Comparison of ENCODE assay signal across 38 cellular contexts in genomic region chr4:30354605-30355004, GRCh38.
"Had no signal": no experiment of that assay in that cellular context is flagged by ENCODE, and none has a peak within 500 bp of the region (broad histone marks: within the 10 kb centered on the region; RNA-seq: fewer than 3 reads in every experiment).

No MANE protein-coding gene starts in this region.

- H3K4me3 Mint-ChIP-seq: activated B cell treated with CpG ODN at 0.5 μM for 24 hours; activated CD4-positive, alpha-beta memory T cell treated with anti-CD3 and anti-CD28 coated beads for 36 hours; activated CD4-positive, alpha-beta T cell treated with anti-CD3 and anti-CD28 coated beads, Interleukin-2, amount 10 ng/mL, durations not matched to agents 24 days and 14 days; activated CD8-positive, alpha-beta T cell treated with anti-CD3 and anti-CD28 coated beads for 36 hours; activated naive CD4-positive, alpha-beta T cell treated with anti-CD3 and anti-CD28 coated beads, Interleukin-2, amount 10 ng/mL, durations not matched to agents 7 days and 5 days; activated naive CD4-positive, alpha-beta T cell treated with anti-CD3 and anti-CD28 coated beads, Interleukin-2, amount 50 U/mL, for 24 hours; activated naive CD8-positive, alpha-beta T cell; activated naive CD8-positive, alpha-beta T cell treated with anti-CD3 and anti-CD28 coated beads, Interleukin-2, amount 10 ng/mL, durations not matched to agents 7 days and 5 days; activated naive CD8-positive, alpha-beta T cell treated with anti-CD3 and anti-CD28 coated beads, Interleukin-2, amount 50 U/mL, for 24 hours; activated T-cell treated with anti-CD3 and anti-CD28 coated beads, Interleukin-2, amount 50 U/mL, for 4 hours; activated T-cell treated with anti-CD3 and anti-CD28 coated beads, Interleukin-2, amount 50 U/mL, for 72 hours; activated T-helper 1 cell treated with anti-CD3 and anti-CD28 coated beads, Interleukin-12 subunit alpha, Interleukin-12 subunit beta, Interleukin-2, Interleukin-4 antibody, amounts not matched to agents 30 ng/mL and 10 ng/mL and 1 ng/mL, durations not matched to agents 14 hours and 24 hours and 36 hours; activated T-helper 17 cell treated with anti-CD3 and anti-CD28 coated beads, Interleukin-2, amount 50 U/mL, for 72 hours; brain; central memory CD8-positive, alpha-beta T cell; T-helper 1 cell treated with Interleukin-12 subunit alpha and Interleukin-12 subunit beta and Interleukin-4 antibody, amounts not matched to agents 30 μg/mL and 1 μg/mL, for 36 hours; T-helper 2 cell treated with Interferon-gamma antibody and Interleukin-4, amounts not matched to agents 5 μg/mL and 100 μg/mL, for 36 hours had no signal

- H3K36me3 ChIP-seq: ascending aorta, cardiac muscle cell had no signal

- ATAC-seq: activated CD8-positive, alpha-beta T cell treated with anti-CD3 and anti-CD28 coated beads for 36 hours; activated naive CD8-positive, alpha-beta T cell treated with anti-CD3 and anti-CD28 coated beads, Interleukin-2, amount 50 U/mL, for 24 hours; activated T-cell treated with anti-CD3 and anti-CD28 coated beads, Interleukin-2, amount 50 U/mL, for 4 hours; activated T-cell treated with anti-CD3 and anti-CD28 coated beads, Interleukin-2, amount 50 U/mL, for 72 hours; activated T-helper 17 cell treated with anti-CD3 and anti-CD28 coated beads, Interleukin-2, amount 50 U/mL, for 72 hours had no signal

- H3K27ac ChIP-seq: ascending aorta, cardiac muscle cell, VCaP had no signal

- H3K4me1 ChIP-seq: ascending aorta had no signal

- FAIRE-seq: bronchial epithelial cell, TTC549 had no signal

- H3K4me1 Mint-ChIP-seq: activated B cell treated with CpG ODN at 0.5 μM for 24 hours; activated CD4-positive, alpha-beta T cell treated with anti-CD3 and anti-CD28 coated beads, Interleukin-2, amount 10 ng/mL, durations not matched to agents 24 days and 14 days; activated naive CD4-positive, alpha-beta T cell treated with anti-CD3 and anti-CD28 coated beads, Interleukin-2, amount 10 ng/mL, durations not matched to agents 7 days and 5 days; activated naive CD4-positive, alpha-beta T cell treated with anti-CD3 and anti-CD28 coated beads, Interleukin-2, amount 50 U/mL, for 24 hours; activated naive CD8-positive, alpha-beta T cell treated with anti-CD3 and anti-CD28 coated beads, Interleukin-2, amount 10 ng/mL, durations not matched to agents 7 days and 5 days; activated naive CD8-positive, alpha-beta T cell treated with anti-CD3 and anti-CD28 coated beads, Interleukin-2, amount 50 U/mL, for 24 hours; activated T-helper 17 cell treated with anti-CD3 and anti-CD28 coated beads, Interleukin-2, amount 50 U/mL, for 72 hours; brain; central memory CD8-positive, alpha-beta T cell had no signal

- DNase-seq: activated B cell treated with CpG ODN at 0.5 μM for 24 hours; activated CD4-positive, alpha-beta memory T cell treated with anti-CD3 and anti-CD28 coated beads for 36 hours; activated CD4-positive, alpha-beta T cell treated with anti-CD3 and anti-CD28 coated beads for 4 hours; activated CD4-positive, alpha-beta T cell treated with anti-CD3 and anti-CD28 coated beads, Interleukin-2, amount 10 ng/mL, durations not matched to agents 24 days and 14 days; activated CD4-positive, alpha-beta T cell treated with anti-CD3 and anti-CD28 coated beads, Interleukin-2, amount 50 U/mL, for 1 hour; activated CD4-positive, alpha-beta T cell treated with anti-CD3 and anti-CD28 coated beads, Interleukin-2, amount 50 U/mL, for 4 hours; activated CD4-positive, CD25-positive, alpha-beta regulatory T cell treated with anti-CD3 and anti-CD28 coated beads, Interleukin-2, amount 50 U/mL, for 72 hours; activated CD8-positive, alpha-beta memory T cell treated with anti-CD3 and anti-CD28 coated beads, Interleukin-2, amount 50 U/mL, for 4 hours; activated CD8-positive, alpha-beta T cell treated with anti-CD3 and anti-CD28 coated beads for 36 hours; activated effector memory CD4-positive, alpha-beta T cell treated with anti-CD3 and anti-CD28 coated beads, Interleukin-2, amount 50 U/mL, for 16 hours; activated gamma-delta T cell treated with Interleukin-2 at 50 U/mL for 16 hours; activated naive CD4-positive, alpha-beta T cell; activated naive CD4-positive, alpha-beta T cell treated with anti-CD3 and anti-CD28 coated beads, Interleukin-2, amount 10 ng/mL, durations not matched to agents 7 days and 5 days; activated naive CD8-positive, alpha-beta T cell treated with anti-CD3 and anti-CD28 coated beads, Interleukin-2, amount 10 ng/mL, durations not matched to agents 7 days and 5 days; activated naive CD8-positive, alpha-beta T cell treated with anti-CD3 and anti-CD28 coated beads, Interleukin-2, amount 50 U/mL, for 24 hours; activated T-cell treated with anti-CD3 and anti-CD28 coated beads for 4 hours; activated T-cell treated with anti-CD3 and anti-CD28 coated beads, Interleukin-2, amount 50 U/mL, for 1 hour; activated T-cell treated with anti-CD3 and anti-CD28 coated beads, Interleukin-2, amount 50 U/mL, for 4 hours; activated T-cell treated with anti-CD3 and anti-CD28 coated beads, Interleukin-2, amount 50 U/mL, for 72 hours; amygdala; anterior cingulate cortex; caudate nucleus; cerebellar nuclear complex; T-helper 2 cell; T-helper 9 cell had no signal

- H3K9me3 ChIP-seq: ascending aorta had no signal

- H3K27me3 Mint-ChIP-seq: activated B cell treated with CpG ODN at 0.5 μM for 24 hours; activated CD4-positive, alpha-beta memory T cell treated with anti-CD3 and anti-CD28 coated beads for 36 hours; activated CD4-positive, alpha-beta T cell treated with anti-CD3 and anti-CD28 coated beads, Interleukin-2, amount 10 ng/mL, durations not matched to agents 24 days and 14 days; activated CD8-positive, alpha-beta T cell treated with anti-CD3 and anti-CD28 coated beads for 36 hours; activated naive CD4-positive, alpha-beta T cell treated with anti-CD3 and anti-CD28 coated beads, Interleukin-2, amount 10 ng/mL, durations not matched to agents 7 days and 5 days; activated naive CD4-positive, alpha-beta T cell treated with anti-CD3 and anti-CD28 coated beads, Interleukin-2, amount 50 U/mL, for 24 hours; activated naive CD8-positive, alpha-beta T cell; activated naive CD8-positive, alpha-beta T cell treated with anti-CD3 and anti-CD28 coated beads, Interleukin-2, amount 10 ng/mL, durations not matched to agents 7 days and 5 days; activated naive CD8-positive, alpha-beta T cell treated with anti-CD3 and anti-CD28 coated beads, Interleukin-2, amount 50 U/mL, for 24 hours; activated T-helper 17 cell treated with anti-CD3 and anti-CD28 coated beads, Interleukin-2, amount 50 U/mL, for 72 hours; central memory CD8-positive, alpha-beta T cell had no signal

- H3K4me3 ChIP-seq: ascending aorta, cardiac muscle cell had no signal

- H3K36me3 Mint-ChIP-seq: activated CD4-positive, alpha-beta memory T cell treated with anti-CD3 and anti-CD28 coated beads for 36 hours; activated naive CD4-positive, alpha-beta T cell treated with anti-CD3 and anti-CD28 coated beads, Interleukin-2, amount 10 ng/mL, durations not matched to agents 7 days and 5 days; activated naive CD4-positive, alpha-beta T cell treated with anti-CD3 and anti-CD28 coated beads, Interleukin-2, amount 50 U/mL, for 24 hours; activated naive CD8-positive, alpha-beta T cell; activated naive CD8-positive, alpha-beta T cell treated with anti-CD3 and anti-CD28 coated beads, Interleukin-2, amount 10 ng/mL, durations not matched to agents 7 days and 5 days; brain had no signal

- H3K27ac Mint-ChIP-seq: activated B cell treated with CpG ODN at 0.5 μM for 24 hours; activated CD4-positive, alpha-beta memory T cell treated with anti-CD3 and anti-CD28 coated beads for 36 hours; activated CD4-positive, alpha-beta T cell treated with anti-CD3 and anti-CD28 coated beads, Interleukin-2, amount 10 ng/mL, durations not matched to agents 24 days and 14 days; activated CD8-positive, alpha-beta T cell treated with anti-CD3 and anti-CD28 coated beads for 36 hours; activated naive CD4-positive, alpha-beta T cell treated with anti-CD3 and anti-CD28 coated beads, Interleukin-2, amount 10 ng/mL, durations not matched to agents 7 days and 5 days; activated naive CD4-positive, alpha-beta T cell treated with anti-CD3 and anti-CD28 coated beads, Interleukin-2, amount 50 U/mL, for 24 hours; activated naive CD8-positive, alpha-beta T cell; activated naive CD8-positive, alpha-beta T cell treated with anti-CD3 and anti-CD28 coated beads, Interleukin-2, amount 10 ng/mL, durations not matched to agents 7 days and 5 days; activated naive CD8-positive, alpha-beta T cell treated with anti-CD3 and anti-CD28 coated beads, Interleukin-2, amount 50 U/mL, for 24 hours; activated T-cell treated with anti-CD3 and anti-CD28 coated beads, Interleukin-2, amount 50 U/mL, for 72 hours; activated T-helper 1 cell treated with anti-CD3 and anti-CD28 coated beads, Interleukin-12 subunit alpha, Interleukin-12 subunit beta, Interleukin-2, Interleukin-4 antibody, amounts not matched to agents 30 ng/mL and 10 ng/mL and 1 ng/mL, durations not matched to agents 14 hours and 24 hours and 36 hours; activated T-helper 17 cell treated with anti-CD3 and anti-CD28 coated beads, Interleukin-2, amount 50 U/mL, for 72 hours; brain; T-helper 1 cell treated with Interleukin-12 subunit alpha and Interleukin-12 subunit beta and Interleukin-4 antibody, amounts not matched to agents 30 μg/mL and 1 μg/mL, for 36 hours; T-helper 2 cell treated with Interferon-gamma antibody and Interleukin-4, amounts not matched to agents 5 μg/mL and 100 μg/mL, for 36 hours had no signal

- H3K27me3 ChIP-seq: ascending aorta, cardiac muscle cell had no signal
